Comparison of ENCODE assay signal across 18 cellular contexts in genomic region chr2:10905006-10905871, GRCh38. TPM values are rescaled to one million over a fixed set of nuclear protein-coding genes. Genes with fewer than 3 reads are reported as not detected.
"Had no signal": no experiment of that assay in that cellular context is flagged by ENCODE, and none has a peak within 500 bp of the region (broad histone marks: within the 10 kb centered on the region; RNA-seq: fewer than 3 reads in every experiment).

No MANE protein-coding gene starts in this region.

- H3K4me3 Mint-ChIP-seq: activated naive CD4-positive, alpha-beta T cell treated with anti-CD3 and anti-CD28 coated beads, Interleukin-2, amount 10 ng/mL, durations not matched to agents 7 days and 5 days; endodermal cell; nephron progenitor cell; T-helper 2 cell treated with Interferon-gamma antibody and Interleukin-4, amounts not matched to agents 5 μg/mL and 100 μg/mL, for 36 hours had no signal

- H3K27me3 ChIP-seq: dorsolateral prefrontal cortex, testis had no signal

- H3K4me1 ChIP-seq: psoas muscle, spleen, testis had no signal

- H3K4me1 Mint-ChIP-seq: activated naive CD4-positive, alpha-beta T cell treated with anti-CD3 and anti-CD28 coated beads, Interleukin-2, amount 10 ng/mL, durations not matched to agents 7 days and 5 days had no signal

- H3K27ac Mint-ChIP-seq: activated naive CD4-positive, alpha-beta T cell treated with anti-CD3 and anti-CD28 coated beads, Interleukin-2, amount 10 ng/mL, durations not matched to agents 7 days and 5 days; activated T-helper 2 cell treated with anti-CD3 and anti-CD28 coated beads, Interferon-gamma antibody, Interleukin-2, Interleukin-4, amounts not matched to agents 10 μg/mL and 5 μg/mL and 100 μg/mL, durations not matched to agents 14 hours and 24 hours and 36 hours; endodermal cell; nephron progenitor cell; T-helper 2 cell treated with Interferon-gamma antibody and Interleukin-4, amounts not matched to agents 5 μg/mL and 100 μg/mL, for 36 hours had no signal

- H3K9me3 Mint-ChIP-seq: activated naive CD4-positive, alpha-beta T cell treated with anti-CD3 and anti-CD28 coated beads, Interleukin-2, amount 10 ng/mL, durations not matched to agents 7 days and 5 days; activated T-helper 2 cell treated with anti-CD3 and anti-CD28 coated beads, Interferon-gamma antibody, Interleukin-2, Interleukin-4, amounts not matched to agents 10 μg/mL and 5 μg/mL and 100 μg/mL, durations not matched to agents 14 hours and 24 hours and 36 hours; T-helper 2 cell treated with Interferon-gamma antibody and Interleukin-4, amounts not matched to agents 5 μg/mL and 100 μg/mL, for 36 hours had no signal

- H3K36me3 ChIP-seq: spleen, stomach had no signal

- H3K9me3 ChIP-seq: psoas muscle, stomach, testis had no signal

- H3K27ac ChIP-seq: dorsolateral prefrontal cortex, psoas muscle, spleen, stomach, testis had no signal

- H3K4me3 ChIP-seq: dorsolateral prefrontal cortex, psoas muscle, spleen, stomach, testis had no signal

- DNase-seq: activated CD4-positive, alpha-beta T cell treated with anti-CD3 and anti-CD28 coated beads, Interleukin-2, amount 50 U/mL, for 1 hour; activated CD4-positive, CD25-positive, alpha-beta regulatory T cell; activated naive CD4-positive, alpha-beta T cell treated with anti-CD3 and anti-CD28 coated beads, Interleukin-2, amount 10 ng/mL, durations not matched to agents 7 days and 5 days; activated T-cell treated with anti-CD3 and anti-CD28 coated beads for 4 hours; dorsolateral prefrontal cortex; endodermal cell; hippocampal formation; mesendoderm; nephron progenitor cell; psoas muscle; spleen; stomach; SW 1271; testis had no signal

- ATAC-seq: sciatic nerve had no signal

RNA-seq across cellular contexts. Expression of gene KCNF1, which starts 6.5 kb away (rescaled TPM):
- polyA plus RNA-seq: liver had no signal
